In genomic region chr2:42895796-42896145, GRCh38 we compare ENCODE assay signal across 26 cellular contexts.
DNase-seq lines count a peak whose midpoint lies in the region; FAIRE-seq and TF ChIP-seq lines count a peak whose summit lies in the region.
"Had no signal": no experiment of that assay in that cellular context is flagged by ENCODE, and none has a peak within 500 bp of the region (broad histone marks: within the 10 kb centered on the region; RNA-seq: fewer than 3 reads in every experiment).

No MANE protein-coding gene starts in this region.

- H3K27me3 ChIP-seq in right atrium auricular region: no peaks in the 10 kb centered on the region
- H3K27me3 ChIP-seq in endodermal cell (ENCODE audit: control insufficient read depth, insufficient read depth, low read length, poor library complexity, severe bottlenecking): no peaks in the 10 kb centered on the region

- H3K4me1 Mint-ChIP-seq in endodermal cell (peaks cover 17% of the 10 kb centered on the region), Calu3 (ENCODE audit: low read depth, unreplicated experiment) (peaks cover 6% of the 10 kb centered on the region)
- H3K4me1 Mint-ChIP-seq: CD4-positive, alpha-beta memory T cell had no signal

- H3K4me3 Mint-ChIP-seq in endodermal cell: no peak overlapping the region
- H3K4me3 Mint-ChIP-seq in Calu3 (ENCODE audit: low read depth, unreplicated experiment): no peak overlapping the region
- H3K4me3 Mint-ChIP-seq: CD4-positive, alpha-beta memory T cell had no signal

- H3K27ac Mint-ChIP-seq in endodermal cell (no peak overlapping the region), Calu3 (ENCODE audit: unreplicated experiment) (no peak overlapping the region)
- H3K27ac Mint-ChIP-seq: CD4-positive, alpha-beta memory T cell had no signal

- H3K27me3 Mint-ChIP-seq in endodermal cell (ENCODE audit: insufficient read depth) (no peaks in the 10 kb centered on the region), Calu3 (ENCODE audit: unreplicated experiment) (no peaks in the 10 kb centered on the region)

- H3K4me3 ChIP-seq in right atrium auricular region (no peak overlapping the region), endodermal cell (ENCODE audit: low read length) (no peak overlapping the region)
- H3K4me3 ChIP-seq: GM12878, K562 had no signal

- CTCF ChIA-PET in Calu3 (lab: Charles Lee): no interaction called here

- DNase-seq in cardiac septum (ENCODE audit: low spot score): peak; percentile 66
- DNase-seq in right atrium auricular region (ENCODE audit: low spot score): no peak
- DNase-seq in endodermal cell: peak; percentile 59
- peak; percentile 92 for DNase-seq in retina
- no peak for DNase-seq in Calu3
- DNase-seq in frontal cortex (ENCODE audit: low spot score in 2 of 2): no peak
- no peak for DNase-seq in GM19239 (ENCODE audit: insufficient read length, low spot score)
- DNase-seq: C1 segment of cervical spinal cord; CD4-positive, alpha-beta memory T cell; COR-L47; DMS 273 treated with DMSO at 0.1 percent for 48 hours; DMS79; EL; GDM1; H7; Kasumi-1; NCI-H1105; NCI-H1436 treated with DMSO at 0.1 percent for 48 hours; NCI-H187 treated with DMSO at 0.1 percent for 48 hours; NCI-H2107; NCI-H524 treated with DMSO at 0.1 percent for 48 hours; RPMI8226; SHP77 had no signal

- H3K36me3 Mint-ChIP-seq in endodermal cell (ENCODE audit: low read depth): no peaks in the 10 kb centered on the region
- H3K36me3 Mint-ChIP-seq in Calu3 (ENCODE audit: insufficient read depth, unreplicated experiment): no peaks in the 10 kb centered on the region
- H3K36me3 Mint-ChIP-seq: CD4-positive, alpha-beta memory T cell had no signal

- TF ChIP-seq CTCF in right atrium auricular region (IDR thresholded peaks at IDR 0.05): no peak
- no peak for TF ChIP-seq CTCF in endodermal cell (conservative IDR thresholded peaks at IDR 0.05)
- TF ChIP-seq CTCF in Calu3 (IDR thresholded peaks at IDR 0.05; ENCODE audit: unreplicated experiment): no peak

- no TSS peak for BruUV-seq in Calu3 (replicated peaks; lab: Mats Ljungman, UMichigan)

- intact Hi-C loops in cardiac septum (cut with DNase I) (no loop called here), Calu3 (cut with micrococcal nuclease; ENCODE audit: unreplicated experiment) (no loop called here)

- H3K27ac ChIP-seq in right atrium auricular region (no peak overlapping the region), endodermal cell (ENCODE audit: low read depth, low read length) (no peak overlapping the region)

- H3K9me3 ChIP-seq in right atrium auricular region (no peaks in the 10 kb centered on the region), endodermal cell (ENCODE audit: control insufficient read depth, low read length) (peaks cover 9% of the 10 kb centered on the region)

- 85 to 93% methylated on average over 3 to 5 of the region's 5 CpGs for WGBS in endodermal cell (ENCODE audit: insufficient coverage in 1 of 2, insufficient read length in 1 of 2), 2 experiments

- H3K9me3 Mint-ChIP-seq in endodermal cell: peaks cover 12% of the 10 kb centered on the region
- no peaks in the 10 kb centered on the region for H3K9me3 Mint-ChIP-seq in Calu3 (ENCODE audit: low read depth, unreplicated experiment)

- H3K36me3 ChIP-seq in right atrium auricular region (no peaks in the 10 kb centered on the region), endodermal cell (ENCODE audit: control insufficient read depth, insufficient read depth, low read length) (no peaks in the 10 kb centered on the region)

- FAIRE-seq in frontal cortex (lab: Jason Lieb, UNC): no peak
- FAIRE-seq in GM19239 (lab: Jason Lieb, UNC): no peak
- FAIRE-seq: GM12878, HepG2, K562 had no signal

- peaks cover 0 to 24% of the 10 kb centered on the region in 2 donors for H3K4me1 ChIP-seq in right atrium auricular region
- peaks cover 5% of the 10 kb centered on the region for H3K4me1 ChIP-seq in endodermal cell (ENCODE audit: control insufficient read depth, insufficient read depth, low read length)

- no peak overlapping the region for H3K9ac ChIP-seq in endodermal cell (ENCODE audit: extremely low read depth, low read length, poor library complexity, severe bottlenecking)

Comparison
In these comparisons a context has a peak if more than half of its experiments do, and no peak if none do; other contexts are left out.
1. DNase-seq: peak in cardiac septum (single experiment), endodermal cell (single experiment) and retina (single experiment); none in right atrium auricular region (single experiment), Calu3 (single experiment), frontal cortex (0 of 2) and GM19239 (single experiment).